In genomic region chr7:133309333-133309732, GRCh38 we compare ENCODE assay signal across 7 cellular contexts.
"Had no signal": no experiment of that assay in that cellular context is flagged by ENCODE, and none has a peak within 500 bp of the region (broad histone marks: within the 10 kb centered on the region; RNA-seq: fewer than 3 reads in every experiment).

No MANE protein-coding gene starts in this region.

- ATAC-seq: HepG2 had no signal

- H3K27ac ChIP-seq: HL-60 had no signal

- H3K4me3 Mint-ChIP-seq: IgD-negative memory B cell had no signal

- FAIRE-seq: HepG2, HTR-8/SVneo had no signal

- DNase-seq: IMR-90, KBM-7, KG1 had no signal

- H3K9me3 Mint-ChIP-seq: IgD-negative memory B cell had no signal

- H3K27ac Mint-ChIP-seq: IgD-negative memory B cell had no signal

- H3K27me3 Mint-ChIP-seq: IgD-negative memory B cell had no signal
